10 cellular contexts compared by ENCODE assay signal in genomic region chr3:184174278-184174645, GRCh38. TPM values are rescaled to one million over a fixed set of nuclear protein-coding genes. Genes with fewer than 3 reads are reported as not detected.
DNase-seq lines count a peak whose midpoint lies in the region; ATAC-seq and TF ChIP-seq lines count a peak whose summit lies in the region.
"Had no signal": no experiment of that assay in that cellular context is flagged by ENCODE, and none has a peak within 500 bp of the region (broad histone marks: within the 10 kb centered on the region; RNA-seq: fewer than 3 reads in every experiment).

No MANE protein-coding gene starts in this region.

- DNase-seq in activated T-cell treated with anti-CD3 and anti-CD28 coated beads, Interleukin-2, amount 50 U/mL, for 24 hours: no peak
- no peak for DNase-seq in activated T-cell treated with anti-CD3 and anti-CD28 coated beads, Interleukin-2, amount 50 U/mL, for 48 hours
- DNase-seq in Panc1 (ENCODE audit: low read depth, low spot score) (no peak), glutamatergic neuron (no peak), midbrain (lab: John Stamatoyannopoulos, UW) (no peak), D341Med (ENCODE audit: low spot score) (no peak), ureter (ENCODE audit: low spot score) (no peak)

- H3K9me3 ChIP-seq in Panc1 (ENCODE audit: control insufficient read depth, insufficient read depth, low read depth, low read length): no peaks in the 10 kb centered on the region
- H3K9me3 ChIP-seq in stomach smooth muscle (ENCODE audit: control insufficient read depth in 2 of 2, low read length in 2 of 2): no peaks in the 10 kb centered on the region
- H3K9me3 ChIP-seq: tibial nerve had no signal

- in situ Hi-C loops in Panc1 (cut with HindIII; ENCODE audit: low pct_unique_long_range_greater_than_20kb, low sequenced_read_pairs): no loop called here

- TF ChIP-seq CTCF in Panc1 (IDR thresholded peaks at IDR 0.05) (no peak), glutamatergic neuron (IDR thresholded peaks at IDR 0.05; ENCODE audit: partially characterized antibody, unreplicated experiment) (no peak)

- H3K4me3 Mint-ChIP-seq in activated T-cell treated with anti-CD3 and anti-CD28 coated beads, Interleukin-2, amount 50 U/mL, for 24 hours: peak overlapping the region; percentile 93
- peak overlapping the region; percentile 95 for H3K4me3 Mint-ChIP-seq in glutamatergic neuron (ENCODE audit: unreplicated experiment)

- peaks cover 43% of the 10 kb centered on the region for H3K4me1 Mint-ChIP-seq in activated T-cell treated with anti-CD3 and anti-CD28 coated beads, Interleukin-2, amount 50 U/mL, for 24 hours (ENCODE audit: low read depth)
- peaks cover 19% of the 10 kb centered on the region for H3K4me1 Mint-ChIP-seq in glutamatergic neuron (ENCODE audit: low read depth, unreplicated experiment)

- POLR2A ChIA-PET in Panc1 (lab: Charles Lee): interaction anchor here (0.6 to 1.0 kb wide), 4 partner anchors 10 to 113 kb away, joined by 3 to 12 read pairs (median 8); partner anchors contain the start of gene DVL3

- intact Hi-C loops in Panc1 (cut with micrococcal nuclease; ENCODE audit: unreplicated experiment): no loop called here

- H3K9me3 Mint-ChIP-seq in activated T-cell treated with anti-CD3 and anti-CD28 coated beads, Interleukin-2, amount 50 U/mL, for 24 hours: no peaks in the 10 kb centered on the region
- H3K9me3 Mint-ChIP-seq in glutamatergic neuron (ENCODE audit: unreplicated experiment): peaks cover 12% of the 10 kb centered on the region

- H3K36me3 ChIP-seq in Panc1 (ENCODE audit: control insufficient read depth, insufficient read depth, low read length) (peaks cover 8% of the 10 kb centered on the region; the same call in 1 of the 2 replicates), stomach smooth muscle (ENCODE audit: control insufficient read depth in 2 of 2, insufficient read depth in 2 of 2, low read length in 2 of 2) (peaks cover 30 to 37% of the 10 kb centered on the region in 2 donors)

- H3K27ac ChIP-seq in Panc1 (ENCODE audit: low read length) (peak overlapping the region; percentile 41), stomach smooth muscle (ENCODE audit: low read length) (peak overlapping the region; percentile 66)

- no peak for ATAC-seq in Panc1

- no peaks in the 10 kb centered on the region for H3K27me3 Mint-ChIP-seq in activated T-cell treated with anti-CD3 and anti-CD28 coated beads, Interleukin-2, amount 50 U/mL, for 24 hours
- H3K27me3 Mint-ChIP-seq in glutamatergic neuron (ENCODE audit: unreplicated experiment): peaks cover 16% of the 10 kb centered on the region

- peak overlapping the region; percentile 17 to 51 for H3K9ac ChIP-seq in stomach smooth muscle (ENCODE audit: low read length in 2 of 2)

- peak overlapping the region; percentile 42 for H3K27ac Mint-ChIP-seq in activated T-cell treated with anti-CD3 and anti-CD28 coated beads, Interleukin-2, amount 50 U/mL, for 24 hours
- H3K27ac Mint-ChIP-seq in glutamatergic neuron (ENCODE audit: unreplicated experiment): peak overlapping the region; percentile 90

- BruUV-seq in Panc1 (replicated peaks; lab: Mats Ljungman, UMichigan): no TSS peak

- H3K36me3 Mint-ChIP-seq in activated T-cell treated with anti-CD3 and anti-CD28 coated beads, Interleukin-2, amount 50 U/mL, for 24 hours (ENCODE audit: low read depth): peaks cover 73% of the 10 kb centered on the region
- H3K36me3 Mint-ChIP-seq in glutamatergic neuron (ENCODE audit: unreplicated experiment): peaks cover 11% of the 10 kb centered on the region

- CTCF ChIA-PET in Panc1 (lab: Charles Lee): interaction anchor here (1.0 kb wide), 1 partner anchor 134 kb away, joined by 4 read pairs; no protein-coding TSS in a partner anchor

- H3K27me3 ChIP-seq in Panc1 (ENCODE audit: control insufficient read depth, insufficient read depth, low read length) (no peaks in the 10 kb centered on the region), stomach smooth muscle (ENCODE audit: control insufficient read depth in 1 of 2, insufficient read depth in 2 of 2, low read length in 2 of 2) (no peaks in the 10 kb centered on the region)
- H3K27me3 ChIP-seq: tibial nerve had no signal

- peaks cover 18% of the 10 kb centered on the region for H3K4me1 ChIP-seq in Panc1 (ENCODE audit: control insufficient read depth, insufficient read depth, low read length)
- peaks cover 35% of the 10 kb centered on the region for H3K4me1 ChIP-seq in stomach smooth muscle (ENCODE audit: control insufficient read depth, insufficient read depth, low read length)

- H3K4me3 ChIP-seq in Panc1 (ENCODE audit: low read depth in 2 of 2, low read length in 2 of 2) (peak overlapping the region in 1 of 2 experiments; percentile 19; a peak in 2 of 4 replicates), stomach smooth muscle (ENCODE audit: low read length in 2 of 2) (peak overlapping the region in 1 of 2 donors; percentile 15)

RNA-seq across cellular contexts. Expression of gene AP2M1, which starts 0.4 kb away (rescaled TPM):
- total RNA-seq in Panc1 (2021; ENCODE audit: unreplicated experiment) (335 TPM), glutamatergic neuron (ENCODE audit: unreplicated experiment) (315 TPM), ureter (243 TPM)
- polyA plus RNA-seq in Panc1 (2012; ENCODE audit: insufficient read length): 391 TPM

RNA-seq across cellular contexts. Expression of gene ABCF3, which starts 11.7 kb away (rescaled TPM):
- 101 TPM for total RNA-seq in Panc1 (2021; ENCODE audit: unreplicated experiment)
- 94.9 TPM for polyA plus RNA-seq in Panc1 (2012; ENCODE audit: insufficient read length)
- total RNA-seq in glutamatergic neuron (ENCODE audit: unreplicated experiment): 87.9 TPM
- 77.6 TPM for total RNA-seq in ureter

RNA-seq across cellular contexts. Expression of gene DVL3, which starts 19.1 kb away (rescaled TPM):
- total RNA-seq in Panc1 (2021; ENCODE audit: unreplicated experiment): 97.2 TPM
- polyA plus RNA-seq in Panc1 (2012; ENCODE audit: insufficient read length): 94.3 TPM
- 213 TPM for total RNA-seq in glutamatergic neuron (ENCODE audit: unreplicated experiment)
- 61.1 TPM for total RNA-seq in ureter

RNA-seq across cellular contexts. Expression of gene EIF2B5, which starts 39.1 kb away (rescaled TPM):
- total RNA-seq in Panc1 (2021; ENCODE audit: unreplicated experiment): 60.2 TPM
- polyA plus RNA-seq in Panc1 (2012; ENCODE audit: insufficient read length): 47.6 TPM
- total RNA-seq in glutamatergic neuron (ENCODE audit: unreplicated experiment): 41.6 TPM
- total RNA-seq in ureter: 48.6 TPM

RNA-seq across cellular contexts. Expression of gene VWA5B2, which starts 55.1 kb away (rescaled TPM):
- 0.28 TPM for total RNA-seq in Panc1 (2021; ENCODE audit: unreplicated experiment)
- 0.58 TPM for polyA plus RNA-seq in Panc1 (2012; ENCODE audit: insufficient read length)
- 56.5 TPM for total RNA-seq in glutamatergic neuron (ENCODE audit: unreplicated experiment)
- not detected for total RNA-seq in ureter
- total RNA-seq: myocyte had no signal
